ENCODE assay signal across 16 cellular contexts in genomic region chr4:78567502-78568075, GRCh38. TPM values are rescaled to one million over a fixed set of nuclear protein-coding genes. Genes with fewer than 3 reads are reported as not detected.
DNase-seq lines count a peak whose midpoint lies in the region; ATAC-seq and TF ChIP-seq lines count a peak whose summit lies in the region.
"Had no signal": no experiment of that assay in that cellular context is flagged by ENCODE, and none has a peak within 500 bp of the region (broad histone marks: within the 10 kb centered on the region; RNA-seq: fewer than 3 reads in every experiment).

No MANE protein-coding gene starts in this region.

- no peak for ATAC-seq in Right ventricle myocardium superior (ENCODE audit: poor library complexity)
- no peak for ATAC-seq in T-helper 17 cell
- ATAC-seq in activated CD8-positive, alpha-beta memory T cell treated with anti-CD3 and anti-CD28 coated beads, Interleukin-2, amount 10 ng/mL, durations not matched to agents 7 days and 5 days = no peak
- ATAC-seq: activated naive CD8-positive, alpha-beta T cell treated with anti-CD3 and anti-CD28 coated beads, Interleukin-2, amount 50 U/mL, for 24 hours; stimulated activated effector memory CD8-positive, alpha-beta T cell treated with anti-CD3 and anti-CD28 coated beads, Interleukin-12 subunit alpha, Interleukin-12 subunit beta, amount 100 ng/mL, for 72 hours had no signal

- H3K79me1 ChIP-seq in mesenchymal stem cell (replicated peaks; ENCODE audit: low read length, poor library complexity, severe bottlenecking) = peaks cover 2% of the 10 kb centered on the region

- H3K27ac ChIP-seq in right atrium auricular region (peak overlapping the region; percentile 19 to 28), SK-N-SH (ENCODE audit: low read depth in 2 of 2, low read length in 1 of 2) (peak overlapping the region in 1 of 2 experiments; percentile 34; a peak in 1 of 4 replicates), mesenchymal stem cell (ENCODE audit: low read length, poor library complexity, severe bottlenecking) (no peak overlapping the region)
- H3K27ac ChIP-seq: cardiac muscle cell had no signal

- H3K4me3 ChIP-seq in right atrium auricular region (no peak overlapping the region), SK-N-SH (ENCODE audit: low read depth in 2 of 2, low read length in 1 of 2) (no peak overlapping the region), mesenchymal stem cell (ENCODE audit: insufficient read depth in 1 of 2, low read depth in 1 of 2, low read length in 2 of 2) (no peak overlapping the region)
- H3K4me3 ChIP-seq: cardiac muscle cell had no signal

- no peaks in the 10 kb centered on the region for H3K9me2 ChIP-seq in SK-N-SH

- no peak overlapping the region for H2BK15ac ChIP-seq in mesenchymal stem cell (ENCODE audit: low read depth, poor library complexity, severe bottlenecking)

- H2AK5ac ChIP-seq in mesenchymal stem cell (ENCODE audit: low read length, severe bottlenecking) = peak overlapping the region; percentile 22

- H3K4me2 ChIP-seq in SK-N-SH (no peak overlapping the region), mesenchymal stem cell (ENCODE audit: low read length, poor library complexity, severe bottlenecking) (no peak overlapping the region)

- no peak overlapping the region for H3K23ac ChIP-seq in mesenchymal stem cell (ENCODE audit: low read length in 2 of 2)

- peaks cover 8% of the 10 kb centered on the region for H3F3A ChIP-seq in SK-N-SH (replicated peaks; ENCODE audit: insufficient read depth)

- no peak overlapping the region for H3K4me3 Mint-ChIP-seq in T-helper 17 cell
- H3K4me3 Mint-ChIP-seq in activated CD8-positive, alpha-beta memory T cell treated with anti-CD3 and anti-CD28 coated beads, Interleukin-2, amount 10 ng/mL, durations not matched to agents 7 days and 5 days = no peak overlapping the region
- H3K4me3 Mint-ChIP-seq: activated naive CD8-positive, alpha-beta T cell treated with anti-CD3 and anti-CD28 coated beads, Interleukin-2, amount 50 U/mL, for 24 hours; stimulated activated effector memory CD8-positive, alpha-beta T cell treated with anti-CD3 and anti-CD28 coated beads, Interleukin-12 subunit alpha, Interleukin-12 subunit beta, amount 100 ng/mL, for 72 hours had no signal

- TF ChIP-seq CTCF in right atrium auricular region (IDR thresholded peaks at IDR 0.05) = no peak
- TF ChIP-seq CTCF in SK-N-SH (IDR thresholded peaks at IDR 0.05) = no peak

- no peaks in the 10 kb centered on the region for H3K4me1 Mint-ChIP-seq in T-helper 17 cell
- H3K4me1 Mint-ChIP-seq in activated CD8-positive, alpha-beta memory T cell treated with anti-CD3 and anti-CD28 coated beads, Interleukin-2, amount 10 ng/mL, durations not matched to agents 7 days and 5 days = no peaks in the 10 kb centered on the region
- H3K4me1 Mint-ChIP-seq: activated naive CD8-positive, alpha-beta T cell treated with anti-CD3 and anti-CD28 coated beads, Interleukin-2, amount 50 U/mL, for 24 hours; stimulated activated effector memory CD8-positive, alpha-beta T cell treated with anti-CD3 and anti-CD28 coated beads, Interleukin-12 subunit alpha, Interleukin-12 subunit beta, amount 100 ng/mL, for 72 hours had no signal

- H3K14ac ChIP-seq in mesenchymal stem cell (ENCODE audit: low read length in 2 of 2) = no peak overlapping the region

- peak overlapping the region; percentile 47 for H2BK5ac ChIP-seq in mesenchymal stem cell (ENCODE audit: low read depth, low read length, poor library complexity, severe bottlenecking)

- H2BK120ac ChIP-seq in mesenchymal stem cell (ENCODE audit: low read depth, low read length) = no peak overlapping the region

- H3K27ac Mint-ChIP-seq in T-helper 17 cell = no peak overlapping the region
- no peak overlapping the region for H3K27ac Mint-ChIP-seq in activated CD8-positive, alpha-beta memory T cell treated with anti-CD3 and anti-CD28 coated beads, Interleukin-2, amount 10 ng/mL, durations not matched to agents 7 days and 5 days
- H3K27ac Mint-ChIP-seq: activated naive CD8-positive, alpha-beta T cell treated with anti-CD3 and anti-CD28 coated beads, Interleukin-2, amount 50 U/mL, for 24 hours; stimulated activated effector memory CD8-positive, alpha-beta T cell treated with anti-CD3 and anti-CD28 coated beads, Interleukin-12 subunit alpha, Interleukin-12 subunit beta, amount 100 ng/mL, for 72 hours had no signal

- H2AFZ ChIP-seq in SK-N-SH (ENCODE audit: low read depth) = peak overlapping the region; percentile 32; the same call in 1 of the 2 replicates
- no peak overlapping the region for H2AFZ ChIP-seq in mesenchymal stem cell (ENCODE audit: low read depth, low read length)

- no peak for TF ChIP-seq RAD21 in SK-N-SH (IDR thresholded peaks at IDR 0.05; ENCODE audit: low read length)

- no peaks in the 10 kb centered on the region for H3K36me3 ChIP-seq in right atrium auricular region
- no peaks in the 10 kb centered on the region for H3K36me3 ChIP-seq in SK-N-SH (replicated peaks in 1 of 2; ENCODE audit: control insufficient read depth in 1 of 2, insufficient read depth in 2 of 2, low read length in 1 of 2)
- no peaks in the 10 kb centered on the region for H3K36me3 ChIP-seq in mesenchymal stem cell (ENCODE audit: control insufficient read depth in 1 of 2, insufficient read depth in 2 of 2, low read depth in 1 of 2, low read length in 2 of 2)
- H3K36me3 ChIP-seq: cardiac muscle cell had no signal

- peaks cover 6% of the 10 kb centered on the region for H3K36me3 Mint-ChIP-seq in T-helper 17 cell (ENCODE audit: low read depth)
- no peaks in the 10 kb centered on the region for H3K36me3 Mint-ChIP-seq in activated CD8-positive, alpha-beta memory T cell treated with anti-CD3 and anti-CD28 coated beads, Interleukin-2, amount 10 ng/mL, durations not matched to agents 7 days and 5 days
- H3K36me3 Mint-ChIP-seq: stimulated activated effector memory CD8-positive, alpha-beta T cell treated with anti-CD3 and anti-CD28 coated beads, Interleukin-12 subunit alpha, Interleukin-12 subunit beta, amount 100 ng/mL, for 72 hours had no signal

- no peak overlapping the region for H3K4ac ChIP-seq in mesenchymal stem cell (ENCODE audit: low read depth in 1 of 2, low read length in 2 of 2)

- no peak overlapping the region for H4K91ac ChIP-seq in mesenchymal stem cell (ENCODE audit: low read length)

- H3K9ac ChIP-seq in SK-N-SH (no peak overlapping the region), mesenchymal stem cell (ENCODE audit: low read length) (no peak overlapping the region)

- H4K8ac ChIP-seq in mesenchymal stem cell (ENCODE audit: low read length) = no peak overlapping the region

- peak overlapping the region in 1 of 2 experiments; percentile 57 for H3K18ac ChIP-seq in mesenchymal stem cell (ENCODE audit: low read depth in 1 of 2, low read length in 2 of 2)

- no peak overlapping the region for H2BK12ac ChIP-seq in mesenchymal stem cell (ENCODE audit: low read length in 2 of 2)

- intact Hi-C loops in Right ventricle myocardium superior (cut with DNase I) = no loop called here

- POLR2A ChIA-PET in SK-N-SH (lab: Yijun Ruan, JAX) = no interaction called here

- H3K79me2 ChIP-seq in SK-N-SH (ENCODE audit: insufficient read depth) = no peaks in the 10 kb centered on the region

- H3K4me1 ChIP-seq in right atrium auricular region (peaks cover 0 to 35% of the 10 kb centered on the region in 2 donors), SK-N-SH (ENCODE audit: control insufficient read depth in 1 of 2, insufficient read depth in 2 of 2, low read depth in 1 of 2, low read length in 1 of 2) (peaks cover 0 to 9% of the 10 kb centered on the region in 2 experiments; a peak in 3 of 4 replicates), mesenchymal stem cell (ENCODE audit: control insufficient read depth, insufficient read depth, low read depth, low read length) (peaks cover 10% of the 10 kb centered on the region)

- peaks cover 49% of the 10 kb centered on the region for H3K27me3 Mint-ChIP-seq in T-helper 17 cell
- peaks cover 32% of the 10 kb centered on the region for H3K27me3 Mint-ChIP-seq in activated CD8-positive, alpha-beta memory T cell treated with anti-CD3 and anti-CD28 coated beads, Interleukin-2, amount 10 ng/mL, durations not matched to agents 7 days and 5 days

- H4K20me1 ChIP-seq in SK-N-SH (ENCODE audit: insufficient read depth) = no peaks in the 10 kb centered on the region

- no peaks in the 10 kb centered on the region for H3K27me3 ChIP-seq in right atrium auricular region
- no peaks in the 10 kb centered on the region for H3K27me3 ChIP-seq in SK-N-SH (ENCODE audit: insufficient read depth)
- H3K27me3 ChIP-seq in mesenchymal stem cell (ENCODE audit: control insufficient read depth in 1 of 2, insufficient read depth in 1 of 2, low read length in 2 of 2) = no peaks in the 10 kb centered on the region
- H3K27me3 ChIP-seq: cardiac muscle cell had no signal

- TF ChIP-seq EP300 in SK-N-SH (IDR thresholded peaks at IDR 0.05; ENCODE audit: borderline replicate concordance in 1 of 2, low read depth in 1 of 2, low read length in 1 of 2) = no peak

- WGBS in SK-N-SH (ENCODE audit: low lambda C conversion rate) = 93% methylated on average over 2 of the region's 2 CpGs
- WGBS in mesenchymal stem cell = 94% methylated on average over 2 of the region's 2 CpGs

- H3K9me3 ChIP-seq in right atrium auricular region (no peaks in the 10 kb centered on the region), SK-N-SH (no peaks in the 10 kb centered on the region), mesenchymal stem cell (ENCODE audit: control insufficient read depth, low read length) (no peaks in the 10 kb centered on the region), T-helper 17 cell (ENCODE audit: control insufficient read depth, low read length, poor library complexity, severe bottlenecking) (no peaks in the 10 kb centered on the region)

- CTCF ChIA-PET in SK-N-SH (lab: Yijun Ruan, JAX) = no interaction called here
- CTCF ChIA-PET in activated CD8-positive, alpha-beta memory T cell treated with anti-CD3 and anti-CD28 coated beads, Interleukin-2, amount 10 ng/mL, durations not matched to agents 7 days and 5 days (lab: Charles Lee) = no interaction called here

- H3K9me3 Mint-ChIP-seq in activated CD8-positive, alpha-beta memory T cell treated with anti-CD3 and anti-CD28 coated beads, Interleukin-2, amount 10 ng/mL, durations not matched to agents 7 days and 5 days (ENCODE audit: low read depth) = no peaks in the 10 kb centered on the region
- H3K9me3 Mint-ChIP-seq: activated naive CD8-positive, alpha-beta T cell treated with anti-CD3 and anti-CD28 coated beads, Interleukin-2, amount 50 U/mL, for 24 hours; stimulated activated effector memory CD8-positive, alpha-beta T cell treated with anti-CD3 and anti-CD28 coated beads, Interleukin-12 subunit alpha, Interleukin-12 subunit beta, amount 100 ng/mL, for 72 hours had no signal

- no peak for DNase-seq in right atrium auricular region (ENCODE audit: low spot score)
- no peak for DNase-seq in Right ventricle myocardium superior
- no peak for DNase-seq in SK-N-SH
- no peak for DNase-seq in mesenchymal stem cell
- DNase-seq in AML-193 (lab: John Stamatoyannopoulos, UW) = no peak
- no peak for DNase-seq in globus pallidus (ENCODE audit: low spot score)
- no peak for DNase-seq in T-helper 17 cell
- no peak for DNase-seq in activated CD8-positive, alpha-beta memory T cell treated with anti-CD3 and anti-CD28 coated beads, Interleukin-2, amount 10 ng/mL, durations not matched to agents 7 days and 5 days
- DNase-seq: activated CD4-positive, alpha-beta T cell treated with anti-CD3 and anti-CD28 coated beads, Interleukin-2, amount 50 U/mL, for 48 hours; activated naive CD8-positive, alpha-beta T cell treated with anti-CD3 and anti-CD28 coated beads, Interleukin-2, amount 50 U/mL, for 24 hours; effector CD4-positive, alpha-beta T cell; hypothalamus; kidney glomerular epithelial cell; NCI-H187 treated with DMSO at 0.1 percent for 48 hours had no signal

RNA-seq across cellular contexts. Expression of gene ANXA3, which starts 16.0 kb away (rescaled TPM):
- 10 to 100 TPM; 39.4 to 54.0 TPM for total RNA-seq in right atrium auricular region
- total RNA-seq in Right ventricle myocardium superior = 41.4 TPM
- polyA plus RNA-seq in SK-N-SH (2012; rRNA removed) = 13.8 and 15.5 TPM in 2 replicates
- 16.9 and 18.2 TPM in 2 replicates for polyA plus RNA-seq in SK-N-SH (2012; cell fraction: cytosol; rRNA removed)
- 31.0 and 31.4 TPM in 2 replicates for polyA plus RNA-seq in SK-N-SH (2012; cell fraction: nucleus; rRNA removed)
- 9.2 TPM for polyA plus RNA-seq in mesenchymal stem cell (2013, experiment 1 of 2)
- 9.7 TPM for polyA plus RNA-seq in mesenchymal stem cell (2013, experiment 2 of 2)
- 1 to 10 TPM in 1 of 2 donors, not detected in 1; 5.1 TPM for total RNA-seq in T-helper 17 cell
- total RNA-seq in activated CD8-positive, alpha-beta memory T cell treated with anti-CD3 and anti-CD28 coated beads, Interleukin-2, amount 10 ng/mL, durations not matched to agents 7 days and 5 days = 1 to 10 TPM in 1 of 2 experiments, under 1 TPM in 1; 0.41 to 7.4 TPM
